13 cellular contexts compared by ENCODE assay signal in the genomic region with DNA sequence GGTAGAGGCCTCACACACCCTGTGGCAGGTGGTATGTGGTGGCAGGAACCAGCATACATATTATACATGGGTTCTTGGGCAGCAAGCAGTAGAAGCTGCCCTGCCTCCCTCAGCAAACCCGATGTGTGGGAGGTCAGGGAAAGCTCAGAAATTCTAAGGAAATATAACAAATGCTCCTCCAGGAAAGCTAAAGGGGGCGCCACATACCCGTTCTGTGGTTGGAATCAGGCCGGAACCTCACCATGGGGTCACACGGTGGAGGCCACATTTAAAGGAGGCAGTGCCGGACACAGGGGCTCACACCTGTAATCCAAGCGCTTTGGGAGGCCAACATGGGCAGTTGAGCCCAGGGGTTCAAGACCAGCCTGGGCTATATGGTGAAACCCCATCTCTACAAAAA. TPM values are rescaled to one million over a fixed set of nuclear protein-coding genes. Genes with fewer than 3 reads are reported as not detected.
DNase-seq lines count a peak whose midpoint lies in the region; ATAC-seq and TF ChIP-seq lines count a peak whose summit lies in the region.
"Had no signal": no experiment of that assay in that cellular context is flagged by ENCODE, and none has a peak within 500 bp of the region (broad histone marks: within the 10 kb centered on the region; RNA-seq: fewer than 3 reads in every experiment).

No MANE protein-coding gene starts in this region.

- H3K4me3 ChIP-seq in GM06990 (replicated peaks; ENCODE audit: low read depth, low read length) = no peak overlapping the region
- no peak overlapping the region for H3K4me3 ChIP-seq in Panc1 (ENCODE audit: low read depth in 2 of 2, low read length in 2 of 2)
- no peak overlapping the region for H3K4me3 ChIP-seq in fibroblast of mammary gland (ENCODE audit: control insufficient read depth, low read depth, low read length)

- H3K9me3 ChIP-seq in Panc1 (ENCODE audit: control insufficient read depth, insufficient read depth, low read depth, low read length) = no peaks in the 10 kb centered on the region

- no peaks in the 10 kb centered on the region for H3K4me1 ChIP-seq in Panc1 (ENCODE audit: control insufficient read depth, insufficient read depth, low read length)

- H3K27ac ChIP-seq in Panc1 (ENCODE audit: low read length) = no peak overlapping the region

- DNase-seq in GM06990 (ENCODE audit: extremely low read depth, insufficient read length) (no peak), Panc1 (ENCODE audit: low read depth, low spot score) (no peak), fibroblast of mammary gland (ENCODE audit: low read depth) (peak; percentile 12), osteocyte (ENCODE audit: extremely low spot score, unreplicated experiment) (no peak), HUDEP-2 (lab: John Stamatoyannopoulos, UW; ENCODE audit: unreplicated experiment in 76 of 76) (no peak), AML-193 (lab: John Stamatoyannopoulos, UW) (no peak), NCI-H128 (lab: John Stamatoyannopoulos, UW; ENCODE audit: unreplicated experiment) (no peak)
- DNase-seq in activated effector memory CD4-positive, alpha-beta T cell treated with anti-CD3 and anti-CD28 coated beads, Interleukin-2, amount 50 U/mL, for 16 hours = no peak
- DNase-seq: activated naive CD8-positive, alpha-beta T cell treated with anti-CD3 and anti-CD28 coated beads, Interleukin-2, amount 10 ng/mL, durations not matched to agents 7 days and 5 days; NCI-H1105 treated with DMSO at 0.1 percent for 48 hours; NCI-H748 treated with DMSO at 0.1 percent for 48 hours had no signal

- peak; percentile 5 for TF ChIP-seq CTCF in GM06990 (IDR thresholded peaks at IDR 0.05; ENCODE audit: insufficient read depth, low read length, poor library complexity, severe bottlenecking)
- peak; percentile 32 for TF ChIP-seq CTCF in Panc1 (IDR thresholded peaks at IDR 0.05)
- TF ChIP-seq CTCF in fibroblast of mammary gland (conservative IDR thresholded peaks at IDR 0.05; ENCODE audit: control insufficient read depth, insufficient read depth, low read depth, low read length) = peak; percentile 41
- peak; percentile 43 for TF ChIP-seq CTCF in osteocyte (IDR thresholded peaks at IDR 0.05)

- H3K9me3 Mint-ChIP-seq in osteocyte (ENCODE audit: unreplicated experiment) = no peaks in the 10 kb centered on the region
- H3K9me3 Mint-ChIP-seq: activated naive CD8-positive, alpha-beta T cell treated with anti-CD3 and anti-CD28 coated beads, Interleukin-2, amount 10 ng/mL, durations not matched to agents 7 days and 5 days; natural killer cell treated with Interleukin-12 subunit alpha and Interleukin-12 subunit beta and Interleukin-15 and Interleukin-18, amount 100 ng/mL, for 72 hours had no signal

- H3K27me3 Mint-ChIP-seq in osteocyte (ENCODE audit: unreplicated experiment) = no peaks in the 10 kb centered on the region
- H3K27me3 Mint-ChIP-seq: activated naive CD8-positive, alpha-beta T cell treated with anti-CD3 and anti-CD28 coated beads, Interleukin-2, amount 10 ng/mL, durations not matched to agents 7 days and 5 days; natural killer cell treated with Interleukin-12 subunit alpha and Interleukin-12 subunit beta and Interleukin-15 and Interleukin-18, amount 100 ng/mL, for 72 hours had no signal

- intact Hi-C loops in Panc1 (cut with micrococcal nuclease; ENCODE audit: unreplicated experiment) = no loop called here

- CTCF ChIA-PET in Panc1 (lab: Charles Lee) = interaction anchor here (0.6 to 1.2 kb wide), 3 partner anchors 12 to 132 kb away, joined by 3 to 9 read pairs (median 3); partner anchors contain the start of gene KATNB1

- no peaks in the 10 kb centered on the region for H3K36me3 Mint-ChIP-seq in osteocyte (ENCODE audit: unreplicated experiment)
- H3K36me3 Mint-ChIP-seq: activated naive CD8-positive, alpha-beta T cell treated with anti-CD3 and anti-CD28 coated beads, Interleukin-2, amount 10 ng/mL, durations not matched to agents 7 days and 5 days; natural killer cell treated with Interleukin-12 subunit alpha and Interleukin-12 subunit beta and Interleukin-15 and Interleukin-18, amount 100 ng/mL, for 72 hours had no signal

- in situ Hi-C loops in Panc1 (cut with HindIII; ENCODE audit: low pct_unique_long_range_greater_than_20kb, low sequenced_read_pairs) = no loop called here

- H3K27me3 ChIP-seq in GM06990 (replicated peaks; ENCODE audit: control insufficient read depth, insufficient read depth, low read length) (no peaks in the 10 kb centered on the region), Panc1 (ENCODE audit: control insufficient read depth, insufficient read depth, low read length) (no peaks in the 10 kb centered on the region)

- BruUV-seq in Panc1 (replicated peaks; lab: Mats Ljungman, UMichigan) = no TSS peak

- H3K4me1 Mint-ChIP-seq in osteocyte (ENCODE audit: unreplicated experiment) = no peaks in the 10 kb centered on the region

- H3K36me3 ChIP-seq in GM06990 (ENCODE audit: control insufficient read depth, insufficient read depth, low read length) = no peaks in the 10 kb centered on the region
- H3K36me3 ChIP-seq in Panc1 (ENCODE audit: control insufficient read depth, insufficient read depth, low read length) = no peaks in the 10 kb centered on the region

- POLR2A ChIA-PET in Panc1 (lab: Charles Lee) = no interaction called here

- no peak overlapping the region for H3K4me3 Mint-ChIP-seq in osteocyte (ENCODE audit: unreplicated experiment)
- H3K4me3 Mint-ChIP-seq: activated naive CD8-positive, alpha-beta T cell treated with anti-CD3 and anti-CD28 coated beads, Interleukin-2, amount 10 ng/mL, durations not matched to agents 7 days and 5 days; natural killer cell treated with Interleukin-12 subunit alpha and Interleukin-12 subunit beta and Interleukin-15 and Interleukin-18, amount 100 ng/mL, for 72 hours had no signal

- H3K27ac Mint-ChIP-seq in osteocyte (ENCODE audit: unreplicated experiment) = no peak overlapping the region
- H3K27ac Mint-ChIP-seq: activated naive CD8-positive, alpha-beta T cell treated with anti-CD3 and anti-CD28 coated beads, Interleukin-2, amount 10 ng/mL, durations not matched to agents 7 days and 5 days; natural killer cell treated with Interleukin-12 subunit alpha and Interleukin-12 subunit beta and Interleukin-15 and Interleukin-18, amount 100 ng/mL, for 72 hours had no signal

- no peak for ATAC-seq in Panc1
- ATAC-seq: natural killer cell treated with Interleukin-12 subunit alpha and Interleukin-12 subunit beta and Interleukin-15 and Interleukin-18, amount 100 ng/mL, for 72 hours had no signal

RNA-seq across cellular contexts. Expression of gene KATNB1, which starts 12.4 kb away (rescaled TPM):
- total RNA-seq in Panc1 (2021; ENCODE audit: unreplicated experiment) (8.1 TPM), osteocyte (14.2 and 15.9 TPM in 2 replicates)
- 13.4 TPM for polyA plus RNA-seq in Panc1 (2012; ENCODE audit: insufficient read length)

RNA-seq across cellular contexts. Expression of gene DRC7, which starts 28.6 kb away (rescaled TPM):
- not detected for total RNA-seq in Panc1 (2021; ENCODE audit: unreplicated experiment)
- polyA plus RNA-seq in Panc1 (2012; ENCODE audit: insufficient read length) = not detected
- total RNA-seq in osteocyte = not detected in 2 replicates
- total RNA-seq: natural killer cell treated with Interleukin-12 subunit alpha and Interleukin-12 subunit beta and Interleukin-15 and Interleukin-18, amount 100 ng/mL, for 72 hours; T-helper 1 cell treated with Interleukin-12 subunit alpha and Interleukin-12 subunit beta and Interleukin-4 antibody, amounts not matched to agents 30 ng/mL and 1 ng/mL, for 36 hours had no signal

RNA-seq across cellular contexts. Expression of gene ADGRG3, which starts 55.1 kb away (rescaled TPM):
- total RNA-seq in Panc1 (2021; ENCODE audit: unreplicated experiment) (not detected), osteocyte (not detected in 2 replicates)
- not detected for polyA plus RNA-seq in Panc1 (2012; ENCODE audit: insufficient read length)
- total RNA-seq: activated naive CD8-positive, alpha-beta T cell treated with anti-CD3 and anti-CD28 coated beads, Interleukin-2, amount 10 ng/mL, durations not matched to agents 7 days and 5 days; T-helper 1 cell treated with Interleukin-12 subunit alpha and Interleukin-12 subunit beta and Interleukin-4 antibody, amounts not matched to agents 30 ng/mL and 1 ng/mL, for 36 hours had no signal
